In the genomic region with DNA sequence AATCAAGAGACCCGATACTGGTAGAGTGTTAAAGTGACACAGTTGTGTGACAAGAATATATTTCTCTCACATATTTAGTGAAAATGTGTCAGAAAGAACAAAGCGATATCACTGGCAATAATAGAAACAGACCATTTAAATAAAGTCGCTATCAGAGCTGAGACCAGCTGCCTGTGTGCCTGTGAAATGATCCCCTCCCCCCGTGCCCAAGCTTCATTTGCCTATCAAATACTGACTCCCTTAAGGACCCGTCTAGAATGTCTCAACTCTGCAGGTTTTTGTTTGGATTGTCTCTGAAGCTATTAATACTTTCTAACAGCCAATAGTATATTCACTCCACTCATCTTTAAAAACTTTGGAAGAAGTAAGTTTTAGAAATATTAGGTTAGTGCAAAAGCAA, we compare ENCODE assay signal across 21 cellular contexts.
"Had no signal": no experiment of that assay in that cellular context is flagged by ENCODE, and none has a peak within 500 bp of the region (broad histone marks: within the 10 kb centered on the region; RNA-seq: fewer than 3 reads in every experiment).

No MANE protein-coding gene starts in this region.

- H3K4me1 ChIP-seq: parathyroid adenoma, right lobe of liver, tibial artery had no signal

- DNase-seq: activated CD4-positive, alpha-beta memory T cell treated with anti-CD3 and anti-CD28 coated beads for 36 hours; activated CD4-positive, alpha-beta T cell treated with anti-CD3 and anti-CD28 coated beads for 48 hours; activated CD4-positive, CD25-positive, alpha-beta regulatory T cell; activated effector memory CD4-positive, alpha-beta T cell treated with Interleukin-2 at 50 U/mL for 16 hours; activated naive CD4-positive, alpha-beta T cell treated with anti-CD3 and anti-CD28 coated beads for 36 hours; activated naive CD8-positive, alpha-beta T cell treated with anti-CD3 and anti-CD28 coated beads, Interleukin-2, amount 10 ng/mL, durations not matched to agents 7 days and 5 days; activated T-cell treated with anti-CD3 and anti-CD28 coated beads, Interleukin-2, amount 50 U/mL, for 48 hours; amniotic stem cell; heart left ventricle; left colon; mucosa of descending colon; naive B cell; nucleus accumbens; right lobe of liver; stimulated activated CD4-positive, alpha-beta T cell treated with anti-CD3 and anti-CD28 coated beads, Interleukin-2, amount 100 ng/mL, for 24 hours; stimulated activated naive CD8-positive, alpha-beta T cell treated with anti-CD3 and anti-CD28 coated beads, Interleukin-15, amount 100 ng/mL, for 72 hours; tibial artery had no signal

- H3K27ac ChIP-seq: epithelial cell of prostate, heart left ventricle, parathyroid adenoma, right lobe of liver, skin epidermis, tibial artery had no signal

- H3K9me3 ChIP-seq: heart left ventricle, mucosa of descending colon, right lobe of liver, tibial artery had no signal

- H3K36me3 ChIP-seq: heart left ventricle, right lobe of liver, tibial artery had no signal

- ATAC-seq: left colon; mucosa of descending colon; right lobe of liver; stimulated activated effector memory CD8-positive, alpha-beta T cell treated with anti-CD3 and anti-CD28 coated beads, Interleukin-12 subunit alpha, Interleukin-12 subunit beta, amount 100 ng/mL, for 72 hours; stimulated activated naive CD8-positive, alpha-beta T cell treated with anti-CD3 and anti-CD28 coated beads, Interleukin-15, amount 100 ng/mL, for 72 hours had no signal

- H3K79me2 ChIP-seq: parathyroid adenoma had no signal

- H3K4me3 ChIP-seq: mucosa of descending colon, right lobe of liver, skin epidermis, tibial artery had no signal

- H3K27me3 ChIP-seq: heart left ventricle, right lobe of liver, tibial artery had no signal

- H3K9ac ChIP-seq: parathyroid adenoma had no signal
